Comparison of ENCODE assay signal across 16 cellular contexts in genomic region chr10:88437411-88437810, GRCh38.
"Had no signal": no experiment of that assay in that cellular context is flagged by ENCODE, and none has a peak within 500 bp of the region (broad histone marks: within the 10 kb centered on the region; RNA-seq: fewer than 3 reads in every experiment).

No MANE protein-coding gene starts in this region.

- H3K9me3 ChIP-seq: body of pancreas, sigmoid colon, suprapubic skin had no signal

- H3K36me3 ChIP-seq: heart left ventricle, sigmoid colon, suprapubic skin had no signal

- H3K27ac ChIP-seq: body of pancreas, heart left ventricle, sigmoid colon, suprapubic skin had no signal

- FAIRE-seq: frontal cortex, islet of Langerhans, TTC549 had no signal

- ATAC-seq: body of pancreas; effector memory CD8-positive, alpha-beta T cell; heart left ventricle; left lobe of liver had no signal

- H3K4me1 ChIP-seq: body of pancreas had no signal

- DNase-seq: activated B cell treated with CpG ODN at 0.5 μM for 24 hours; activated CD4-positive, alpha-beta T cell treated with anti-CD3 and anti-CD28 coated beads, Interleukin-2, amount 10 ng/mL, durations not matched to agents 7 days and 5 days; body of pancreas; effector memory CD8-positive, alpha-beta T cell; heart left ventricle; occipital lobe; sigmoid colon; stimulated activated CD4-positive, alpha-beta T cell treated with anti-CD3 and anti-CD28 coated beads, Interleukin-12 subunit alpha, Interleukin-12 subunit beta, amount 100 ng/mL, for 4 hours; stimulated activated CD4-positive, alpha-beta T cell treated with anti-CD3 and anti-CD28 coated beads, Interleukin-2, amount 100 ng/mL, for 48 hours; stimulated activated naive CD4-positive, alpha-beta T cell treated with Interleukin-2 at 50 U/mL for 16 hours; T-helper 2 cell had no signal

- H3K27me3 ChIP-seq: body of pancreas, heart left ventricle, sigmoid colon, suprapubic skin had no signal

- H3K4me3 ChIP-seq: body of pancreas, heart left ventricle, sigmoid colon, suprapubic skin had no signal
